16 cellular contexts compared by ENCODE assay signal in the genomic region with DNA sequence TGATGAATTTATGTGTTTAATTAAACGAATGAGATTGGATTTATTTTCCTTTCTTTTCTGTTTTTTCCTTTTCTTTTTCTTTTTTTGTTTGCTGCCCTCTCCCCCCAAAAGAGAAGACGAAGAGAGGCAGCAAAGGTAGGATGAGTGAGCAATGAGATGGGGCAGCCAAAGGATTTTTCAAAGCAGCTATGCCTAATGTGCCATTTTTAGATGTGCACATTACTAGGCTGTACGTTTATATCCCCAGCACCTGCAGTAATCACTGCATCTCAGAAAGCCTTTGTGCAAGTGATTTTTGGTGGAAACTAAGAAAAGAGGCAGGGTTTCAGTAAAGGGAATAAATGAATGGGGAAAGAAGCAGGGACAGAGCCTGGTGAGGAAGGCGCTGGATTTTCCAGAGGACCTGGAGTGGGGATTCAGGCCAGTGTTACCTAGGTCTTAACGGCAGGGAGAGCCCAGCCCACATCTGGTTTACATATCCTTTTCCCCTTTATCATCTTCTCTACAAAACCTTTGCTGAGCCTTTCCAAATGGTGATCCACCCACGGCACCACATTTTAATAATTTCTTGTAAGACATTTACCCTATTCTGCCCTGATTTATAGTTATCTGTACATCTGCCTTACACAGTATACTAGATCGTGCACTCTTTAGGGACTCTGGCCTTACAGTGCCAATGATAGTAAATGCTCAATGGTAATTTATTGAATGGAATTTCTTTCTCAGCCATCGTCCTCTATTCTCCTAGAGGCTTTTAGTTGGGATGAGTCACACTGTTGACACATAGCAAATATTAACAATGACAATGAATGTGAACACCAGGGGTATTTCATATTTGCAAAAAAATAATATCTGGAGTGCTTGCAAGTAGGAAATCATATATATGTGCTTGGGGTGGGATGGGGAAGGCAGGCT. TPM values are rescaled to one million over a fixed set of nuclear protein-coding genes. Genes with fewer than 3 reads are reported as not detected.
DNase-seq lines count a peak whose midpoint lies in the region; FAIRE-seq and TF ChIP-seq lines count a peak whose summit lies in the region.
"Had no signal": no experiment of that assay in that cellular context is flagged by ENCODE, and none has a peak within 500 bp of the region (broad histone marks: within the 10 kb centered on the region; RNA-seq: fewer than 3 reads in every experiment).

No MANE protein-coding gene starts in this region.

- H3K9me3 Mint-ChIP-seq in astrocyte (ENCODE audit: unreplicated experiment), result peaks cover 3% of the 10 kb centered on the region
- no peaks in the 10 kb centered on the region for H3K9me3 Mint-ChIP-seq in mesothelial cell of epicardium
- H3K9me3 Mint-ChIP-seq: activated naive CD4-positive, alpha-beta T cell treated with anti-CD3 and anti-CD28 coated beads, Interleukin-2, amount 50 U/mL, for 72 hours had no signal

- no peak overlapping the region for H3K4me3 ChIP-seq in astrocyte (ENCODE audit: insufficient read depth, low read depth, low read length)
- H3K4me3 ChIP-seq: hepatocyte, prostate gland, testis had no signal

- DNase-seq in EL, result peak; percentile 62
- DNase-seq in NCI-H146 (lab: John Stamatoyannopoulos, UW), result peak; percentile 30
- peak; percentile 14 for DNase-seq in astrocyte (ENCODE audit: low read depth)
- DNase-seq in mesothelial cell of epicardium (ENCODE audit: low spot score in 2 of 2, unreplicated experiment in 2 of 2), result no peak
- DNase-seq in NOMO-1 (lab: John Stamatoyannopoulos, UW; ENCODE audit: unreplicated experiment in 2 of 2), result no peak
- no peak for DNase-seq in T-helper 2 cell
- no peak for DNase-seq in NCI-H510A treated with DMSO at 0.1 percent for 48 hours (lab: John Stamatoyannopoulos, UW)
- DNase-seq: activated CD8-positive, alpha-beta memory T cell treated with anti-CD3 and anti-CD28 coated beads, Interleukin-2, amount 50 U/mL, for 4 hours; central memory CD4-positive, alpha-beta T cell; MM.1S; NCI-H2171; T-helper 1 cell; testis had no signal

- H4K20me1 ChIP-seq in astrocyte (ENCODE audit: insufficient read depth, low read length), result no peaks in the 10 kb centered on the region

- peaks cover 15% of the 10 kb centered on the region for H3K4me1 ChIP-seq in astrocyte (ENCODE audit: insufficient read depth, low read length)
- H3K4me1 ChIP-seq: prostate gland had no signal

- H3K4me3 Mint-ChIP-seq in astrocyte (ENCODE audit: unreplicated experiment) (no peak overlapping the region), mesothelial cell of epicardium (no peak overlapping the region)

- no peak for TF ChIP-seq CTCF in astrocyte (IDR thresholded peaks at IDR 0.05; ENCODE audit: insufficient read depth, low read depth, low read length)
- no peak for TF ChIP-seq CTCF in mesothelial cell of epicardium (IDR thresholded peaks at IDR 0.05; ENCODE audit: unreplicated experiment)

- H3K27me3 Mint-ChIP-seq in astrocyte (ENCODE audit: low read depth, unreplicated experiment) (peaks cover 4% of the 10 kb centered on the region), mesothelial cell of epicardium (ENCODE audit: low read depth) (no peaks in the 10 kb centered on the region)

- H3K36me3 ChIP-seq in astrocyte (ENCODE audit: insufficient read depth, low read length), result no peaks in the 10 kb centered on the region
- H3K36me3 ChIP-seq: prostate gland had no signal

- H3K27me3 ChIP-seq in astrocyte (ENCODE audit: insufficient read depth, low read length), result no peaks in the 10 kb centered on the region
- H3K27me3 ChIP-seq: hepatocyte, testis had no signal

- H3K9ac ChIP-seq in astrocyte (ENCODE audit: low read length), result no peak overlapping the region

- no peak overlapping the region for H3K4me2 ChIP-seq in astrocyte (ENCODE audit: low read length)
- H3K4me2 ChIP-seq: hepatocyte had no signal

- H3K36me3 Mint-ChIP-seq in astrocyte (ENCODE audit: low read depth, unreplicated experiment), result no peaks in the 10 kb centered on the region
- H3K36me3 Mint-ChIP-seq in mesothelial cell of epicardium, result no peaks in the 10 kb centered on the region
- H3K36me3 Mint-ChIP-seq: activated naive CD4-positive, alpha-beta T cell treated with anti-CD3 and anti-CD28 coated beads, Interleukin-2, amount 50 U/mL, for 72 hours had no signal

- H3K4me1 Mint-ChIP-seq in astrocyte (ENCODE audit: low read depth, unreplicated experiment), result peaks cover 21% of the 10 kb centered on the region
- peaks cover 40% of the 10 kb centered on the region for H3K4me1 Mint-ChIP-seq in mesothelial cell of epicardium

- peak; percentile 82 for FAIRE-seq in astrocyte (lab: Jason Lieb, UNC)

- no peak overlapping the region for H2AFZ ChIP-seq in astrocyte (ENCODE audit: low read depth, low read length)
- H2AFZ ChIP-seq: hepatocyte had no signal

- no peaks in the 10 kb centered on the region for H3K9me3 ChIP-seq in astrocyte (ENCODE audit: insufficient read depth, low read depth, low read length)
- H3K9me3 ChIP-seq: prostate gland, testis had no signal

- H3K27ac Mint-ChIP-seq in astrocyte (ENCODE audit: unreplicated experiment) (no peak overlapping the region), mesothelial cell of epicardium (peak overlapping the region; percentile 57)

- no peak overlapping the region for H3K27ac ChIP-seq in astrocyte (ENCODE audit: low read depth, low read length)
- H3K27ac ChIP-seq: hepatocyte, prostate gland, testis had no signal

- H3K79me2 ChIP-seq in astrocyte (ENCODE audit: insufficient read depth, low read length), result no peaks in the 10 kb centered on the region
- H3K79me2 ChIP-seq: hepatocyte had no signal

RNA-seq across cellular contexts. Expression of gene ATXN1, which starts 38.3 kb away (rescaled TPM):
- 68.3 and 70.9 TPM in 2 replicates for total RNA-seq in astrocyte
- 54.6 to 62.9 TPM (median 59.5 TPM) in 3 replicates for total RNA-seq in mesothelial cell of epicardium

Comparison
In these comparisons a context has a peak if more than half of its experiments do, and no peak if none do; other contexts are left out.
1. DNase-seq: peak in EL (single experiment), NCI-H146 (single experiment) and astrocyte (single experiment); none in mesothelial cell of epicardium (0 of 2), NOMO-1 (0 of 2), T-helper 2 cell (0 of 5) and NCI-H510A treated with DMSO at 0.1 percent for 48 hours (single experiment).